Comparison of ENCODE assay signal across 12 cellular contexts in the genomic region with DNA sequence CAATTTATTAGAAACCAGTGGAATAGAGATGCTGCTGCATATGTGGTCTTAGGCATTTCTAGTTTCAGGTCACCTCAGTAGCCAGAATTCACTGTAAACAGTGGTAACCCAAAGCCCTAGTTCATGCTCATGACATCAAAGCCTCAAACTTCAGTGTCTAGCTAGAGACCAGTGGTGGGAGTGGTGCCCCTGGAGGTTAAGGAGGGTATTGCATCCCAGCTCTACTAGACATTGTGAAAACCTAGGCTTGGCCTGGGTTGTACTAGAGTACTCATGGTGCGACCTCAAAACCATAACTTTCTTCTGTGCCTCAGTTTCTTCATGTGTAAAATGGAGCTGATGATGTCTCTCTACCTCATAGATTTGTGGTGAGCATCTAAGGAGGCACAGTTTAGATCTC.
A peak's percentile ranks its signal among the peaks of the same experiment; 100 is the strongest.
DNase-seq lines count a peak whose midpoint lies in the region; ATAC-seq and TF ChIP-seq lines count a peak whose summit lies in the region.
"Had no signal": no experiment of that assay in that cellular context is flagged by ENCODE, and none has a peak within 500 bp of the region (broad histone marks: within the 10 kb centered on the region; RNA-seq: fewer than 3 reads in every experiment).

No MANE protein-coding gene starts in this region.

- H3K36me3 Mint-ChIP-seq in nephron progenitor cell (ENCODE audit: low read depth), result peaks cover 17% of the 10 kb centered on the region

- no peak for TF ChIP-seq CTCF in HEK293 (tag by site-specific recombination; IDR thresholded peaks at IDR 0.05)
- TF ChIP-seq CTCF in astrocyte of the spinal cord (IDR thresholded peaks at IDR 0.05; ENCODE audit: low read depth, low read length), result peak; percentile 79
- peak; percentile 48 for TF ChIP-seq CTCF in nephron progenitor cell (IDR thresholded peaks at IDR 0.05)

- no peak overlapping the region for H3K27ac ChIP-seq in HEK293 (ENCODE audit: extremely low read depth, low read depth, low read length)

- H3K4me1 Mint-ChIP-seq in nephron progenitor cell, result peaks cover 18% of the 10 kb centered on the region
- H3K4me1 Mint-ChIP-seq: central memory CD8-positive, alpha-beta T cell had no signal

- no peaks in the 10 kb centered on the region for H3K36me3 ChIP-seq in HEK293 (ENCODE audit: control insufficient read depth in 2 of 2, insufficient read depth in 1 of 2, low read length in 2 of 2)

- peaks cover 6% of the 10 kb centered on the region for H3K9me3 Mint-ChIP-seq in nephron progenitor cell

- peak; percentile 21 for DNase-seq in CMK (ENCODE audit: low read depth)
- DNase-seq in astrocyte of the spinal cord (ENCODE audit: low read depth, low spot score), result no peak
- peak; percentile 25 for DNase-seq in nephron progenitor cell
- DNase-seq in GDM1 (lab: John Stamatoyannopoulos, UW), result no peak
- DNase-seq in UCSD-AML1 (lab: John Stamatoyannopoulos, UW; ENCODE audit: unreplicated experiment), result no peak
- DNase-seq: left cardiac atrium, NCI-H1417 treated with DMSO at 0.1 percent for 48 hours, T-helper 9 cell had no signal

- H3K4me3 ChIP-seq in HEK293 (ENCODE audit: low read depth, low read length) (no peak overlapping the region), astrocyte of the spinal cord (ENCODE audit: low read depth, low read length) (no peak overlapping the region)

- no peaks in the 10 kb centered on the region for H3K27me3 Mint-ChIP-seq in nephron progenitor cell (ENCODE audit: low read depth, poor library complexity)

- POLR2A ChIA-PET in HEK293 (lab: Yijun Ruan, JAX), result no interaction called here

- H3K27ac Mint-ChIP-seq in nephron progenitor cell, result no peak overlapping the region

- ATAC-seq in HG02970 (IDR thresholded peaks at IDR 0.05; ENCODE audit: low FRiP score, unreplicated experiment), result no peak
- ATAC-seq in HG03520 (IDR thresholded peaks at IDR 0.05; ENCODE audit: unreplicated experiment), result no peak
- ATAC-seq: left cardiac atrium had no signal

- CTCF ChIA-PET in HEK293 (lab: Yijun Ruan, JAX), result interaction anchor here (0.6 to 3.2 kb wide), 12 partner anchors 11 to 489 kb away, joined by 3 to 18 read pairs (median 4); no protein-coding TSS in a partner anchor

- H3K4me3 Mint-ChIP-seq in nephron progenitor cell, result no peak overlapping the region
- H3K4me3 Mint-ChIP-seq: central memory CD8-positive, alpha-beta T cell had no signal

- H3K9me3 ChIP-seq in HEK293 (ENCODE audit: control insufficient read depth, insufficient read depth, low read depth, low read length), result no peaks in the 10 kb centered on the region

- in situ Hi-C loops in astrocyte of the spinal cord (cut with HindIII; ENCODE audit: low sequenced_read_pairs), result no loop called here

- no peaks in the 10 kb centered on the region for H3K4me1 ChIP-seq in HEK293 (ENCODE audit: control insufficient read depth, insufficient read depth, low read length)

TF ChIP-seq in HEK293, 187 proteins besides CTCF, POLR2A, EP300 and RAD21:
- TF ChIP-seq ZNF19 (tag by site-specific recombination; IDR thresholded peaks at IDR 0.05; ENCODE audit: low read depth) (no peak), ZNF664 (tag by site-specific recombination; IDR thresholded peaks at IDR 0.05) (no peak), TRIM28 (IDR thresholded peaks at IDR 0.05; ENCODE audit: borderline replicate concordance, low read length) (peak; percentile 64; the same call in 1 of the 2 replicates), ZNF837 (tag by site-specific recombination; IDR thresholded peaks at IDR 0.05) (no peak)
TF ChIP-seq in HEK293: peak in this region for 1.

Comparison
In these comparisons a context has a peak if more than half of its experiments do, and no peak if none do; other contexts are left out.
1. DNase-seq: peak in CMK (single experiment) and nephron progenitor cell (single experiment); none in astrocyte of the spinal cord (single experiment), GDM1 (single experiment) and UCSD-AML1 (single experiment).